In genomic region chr1:22711071-22711470, GRCh38 we compare ENCODE assay signal across 9 cellular contexts. TPM values are rescaled to one million over a fixed set of nuclear protein-coding genes. Genes with fewer than 3 reads are reported as not detected.
DNase-seq lines count a peak whose midpoint lies in the region; TF ChIP-seq lines count a peak whose summit lies in the region.
"Had no signal": no experiment of that assay in that cellular context is flagged by ENCODE, and none has a peak within 500 bp of the region (broad histone marks: within the 10 kb centered on the region; RNA-seq: fewer than 3 reads in every experiment).

No MANE protein-coding gene starts in this region.

- intact Hi-C loops in PC-9 (cut with micrococcal nuclease; ENCODE audit: unreplicated experiment) = loop anchor here (5.0 kb wide), 1 partner anchor 36 kb away; no protein-coding TSS in a partner anchor

- H3K36me3 ChIP-seq in PC-9 (ENCODE audit: low read depth) (no peaks in the 10 kb centered on the region), right atrium auricular region (no peaks in the 10 kb centered on the region)

- no peak overlapping the region for H3K27ac ChIP-seq in PC-9
- peak overlapping the region in 1 of 2 donors; percentile 35 for H3K27ac ChIP-seq in right atrium auricular region
- H3K27ac ChIP-seq in skin epidermis = peak overlapping the region in 2 of 21 experiments; percentile 5 to 50

- H3K4me1 ChIP-seq in PC-9 (replicated peaks; ENCODE audit: insufficient read depth) (0 out of 2 replicates have a peak, but pooled peaks cover 5% of the 10 kb centered on the region), right atrium auricular region (peaks cover 0 to 21% of the 10 kb centered on the region in 2 donors)

- POLR2A ChIA-PET in PC-9 (lab: Charles Lee; ENCODE audit: unreplicated experiment) = no interaction called here

- peak; percentile 14 for DNase-seq in NCI-H1105 (lab: John Stamatoyannopoulos, UW)
- DNase-seq in NCI-H1105 treated with DMSO at 0.1 percent for 48 hours (lab: John Stamatoyannopoulos, UW) = no peak
- no peak for DNase-seq in PC-9
- DNase-seq in right atrium auricular region (ENCODE audit: low spot score) = no peak
- DNase-seq in SKM-1 (lab: John Stamatoyannopoulos, UW; ENCODE audit: unreplicated experiment) = no peak
- DNase-seq in DMS79 (lab: John Stamatoyannopoulos, UW) = no peak
- DNase-seq in NCI-H526 treated with DMSO at 0.1 percent for 48 hours (lab: John Stamatoyannopoulos, UW) = no peak
- DNase-seq: NCI-H774 had no signal

- H3K4me3 ChIP-seq in PC-9 = peak overlapping the region; percentile 66; the same call in 1 of the 2 replicates
- peak overlapping the region; percentile 29 to 58 for H3K4me3 ChIP-seq in right atrium auricular region
- peak overlapping the region; percentile 16 to 45 (median 36) for H3K4me3 ChIP-seq in skin epidermis

- H3K4me2 ChIP-seq in PC-9 = peak overlapping the region; percentile 91; the same call in 1 of the 2 replicates

- H3F3A ChIP-seq in PC-9 (ENCODE audit: insufficient read depth, low read depth) = no peaks in the 10 kb centered on the region

- CTCF ChIA-PET in PC-9 (lab: Charles Lee) = no interaction called here

- H3K9me3 ChIP-seq in PC-9 (ENCODE audit: insufficient read depth, low read depth) (no peaks in the 10 kb centered on the region), right atrium auricular region (no peaks in the 10 kb centered on the region)

- H3K9me2 ChIP-seq in PC-9 (ENCODE audit: insufficient read depth) = no peaks in the 10 kb centered on the region

- no peaks in the 10 kb centered on the region for H4K20me1 ChIP-seq in PC-9 (ENCODE audit: insufficient read depth)

- no peak overlapping the region for H2AFZ ChIP-seq in PC-9

- H3K79me2 ChIP-seq in PC-9 (ENCODE audit: low read depth) = no peaks in the 10 kb centered on the region

- TF ChIP-seq CTCF in PC-9 (conservative IDR thresholded peaks at IDR 0.05) = no peak
- TF ChIP-seq CTCF in right atrium auricular region (IDR thresholded peaks at IDR 0.05) = no peak

- BruUV-seq in PC-9 (replicated peaks; lab: Mats Ljungman, UMichigan) = no TSS peak

- H3K27me3 ChIP-seq in PC-9 (ENCODE audit: insufficient read depth, low read depth) = no peaks in the 10 kb centered on the region
- no peaks in the 10 kb centered on the region for H3K27me3 ChIP-seq in right atrium auricular region

RNA-seq across cellular contexts. Expression of gene EPHB2, which starts 0.4 kb away (rescaled TPM):
- 26.7 and 31.1 TPM in 2 replicates for total RNA-seq in PC-9 (2021)
- total RNA-seq in right atrium auricular region = 1 to 10 TPM; 1.8 to 2.6 TPM

RNA-seq across cellular contexts. Expression of gene C1QB, which starts 58.0 kb away (rescaled TPM):
- total RNA-seq in PC-9 (2021) (not detected in 2 replicates), right atrium auricular region (100 to 1,000 TPM in 1 of 2 donors, 10 to 100 TPM in 1; 82.5 to 262 TPM)

Comparison
In these comparisons a context has a peak if more than half of its experiments do, and no peak if none do; other contexts are left out.
1. RNA of gene C1QB, which starts 58.0 kb away (total RNA-seq): 82.5 to 262 TPM in right atrium auricular region; not detected in PC-9; every median in the first group is over 10 times any median in the second.
2. Peak in every context shown above with its lines, with median percentiles within 50 percentile points of each other: H3K4me3 ChIP-seq.